In genomic region chrX:153966841-153967535, GRCh38 we compare ENCODE assay signal across 9 cellular contexts. TPM values are rescaled to one million over a fixed set of nuclear protein-coding genes. Genes with fewer than 3 reads are reported as not detected.
A peak's percentile ranks its signal among the peaks of the same experiment; 100 is the strongest.
DNase-seq lines count a peak whose midpoint lies in the region; ATAC-seq and TF ChIP-seq lines count a peak whose summit lies in the region.
"Had no signal": no experiment of that assay in that cellular context is flagged by ENCODE, and none has a peak within 500 bp of the region (broad histone marks: within the 10 kb centered on the region; RNA-seq: fewer than 3 reads in every experiment).

No MANE protein-coding gene starts in this region.

- no peaks in the 10 kb centered on the region for H3K27me3 Mint-ChIP-seq in activated CD4-positive, alpha-beta T cell treated with anti-CD3 and anti-CD28 coated beads, Interleukin-2, amount 10 ng/mL, durations not matched to agents 24 days and 14 days

- no peak overlapping the region for H3K4me3 ChIP-seq in HEK293 (ENCODE audit: low read depth, low read length)
- H3K4me3 ChIP-seq in fibroblast of mammary gland (ENCODE audit: control insufficient read depth, low read depth, low read length), result no peak overlapping the region

- peak overlapping the region; percentile 91 for H3K27ac Mint-ChIP-seq in activated CD4-positive, alpha-beta T cell treated with anti-CD3 and anti-CD28 coated beads, Interleukin-2, amount 10 ng/mL, durations not matched to agents 24 days and 14 days

- peak; percentile 71 for DNase-seq in activated CD4-positive, alpha-beta T cell treated with anti-CD3 and anti-CD28 coated beads, Interleukin-2, amount 10 ng/mL, durations not matched to agents 24 days and 14 days
- DNase-seq in fibroblast of mammary gland (ENCODE audit: low read depth) (peak; percentile 49), SKM-1 (lab: John Stamatoyannopoulos, UW; ENCODE audit: unreplicated experiment) (no peak)
- peak; percentile 55 for DNase-seq in stimulated activated CD4-positive, alpha-beta T cell treated with anti-CD3 and anti-CD28 coated beads, Interleukin-4, amount 100 ng/mL, for 1 hour
- DNase-seq: activated CD4-positive, CD25-positive, alpha-beta regulatory T cell treated with anti-CD3 and anti-CD28 coated beads, Interleukin-2, amount 50 U/mL, for 72 hours had no signal

- no peaks in the 10 kb centered on the region for H3K9me3 Mint-ChIP-seq in activated CD4-positive, alpha-beta T cell treated with anti-CD3 and anti-CD28 coated beads, Interleukin-2, amount 10 ng/mL, durations not matched to agents 24 days and 14 days

- H3K4me1 ChIP-seq in HEK293 (ENCODE audit: control insufficient read depth, insufficient read depth, low read length), result peaks cover 4% of the 10 kb centered on the region; the same call in 1 of the 2 replicates

- POLR2A ChIA-PET in HEK293 (lab: Yijun Ruan, JAX), result interaction anchor here (0.6 to 1.5 kb wide), 3 partner anchors 18 to 871 kb away, joined by 3 to 6 read pairs (median 3); no protein-coding TSS in a partner anchor

- no peak for ATAC-seq in HG02759 (IDR thresholded peaks at IDR 0.05; ENCODE audit: unreplicated experiment)
- no peak for ATAC-seq in HG03460 (IDR thresholded peaks at IDR 0.05; ENCODE audit: unreplicated experiment)
- no peak for ATAC-seq in HG02678 (IDR thresholded peaks at IDR 0.05; ENCODE audit: unreplicated experiment)

- H3K9me3 ChIP-seq in HEK293 (ENCODE audit: control insufficient read depth, insufficient read depth, low read depth, low read length), result no peaks in the 10 kb centered on the region

- H3K4me1 Mint-ChIP-seq in activated CD4-positive, alpha-beta T cell treated with anti-CD3 and anti-CD28 coated beads, Interleukin-2, amount 10 ng/mL, durations not matched to agents 24 days and 14 days, result peaks cover 22% of the 10 kb centered on the region

- TF ChIP-seq CTCF in HEK293 (tag by site-specific recombination; IDR thresholded peaks at IDR 0.05) (no peak), fibroblast of mammary gland (conservative IDR thresholded peaks at IDR 0.05; ENCODE audit: control insufficient read depth, insufficient read depth, low read depth, low read length) (no peak)

- no peak overlapping the region for H3K27ac ChIP-seq in HEK293 (ENCODE audit: extremely low read depth, low read depth, low read length)

- CTCF ChIA-PET in HEK293 (lab: Yijun Ruan, JAX), result interaction anchor here (0.6 to 7.0 kb wide), 7 partner anchors 13 to 505 kb away, joined by 3 to 65 read pairs (median 4); no protein-coding TSS in a partner anchor

- intact Hi-C loops in activated CD4-positive, alpha-beta T cell treated with anti-CD3 and anti-CD28 coated beads, Interleukin-2, amount 10 ng/mL, durations not matched to agents 24 days and 14 days (cut with micrococcal nuclease), result no loop called here

- H3K36me3 Mint-ChIP-seq in activated CD4-positive, alpha-beta T cell treated with anti-CD3 and anti-CD28 coated beads, Interleukin-2, amount 10 ng/mL, durations not matched to agents 24 days and 14 days (ENCODE audit: low read depth), result peaks cover 21% of the 10 kb centered on the region

- peak overlapping the region; percentile 98 for H3K4me3 Mint-ChIP-seq in activated CD4-positive, alpha-beta T cell treated with anti-CD3 and anti-CD28 coated beads, Interleukin-2, amount 10 ng/mL, durations not matched to agents 24 days and 14 days

- peaks cover 9 to 62% of the 10 kb centered on the region in 2 experiments; a peak in 2 of 3 replicates for H3K36me3 ChIP-seq in HEK293 (ENCODE audit: control insufficient read depth in 2 of 2, insufficient read depth in 1 of 2, low read length in 2 of 2)

TF ChIP-seq in HEK293, 187 proteins besides CTCF, POLR2A, EP300 and RAD21:
- peak; percentile 33; the same call in 1 of the 2 replicates for TF ChIP-seq ZFHX2 (tag by site-specific recombination; conservative IDR thresholded peaks at IDR 0.05)
- TF ChIP-seq SCRT2 (tag by site-specific recombination; IDR thresholded peaks at IDR 0.05), result 0 out of 2 replicates have a peak, but pooled peaks have one; percentile 22
- no peak for TF ChIP-seq ZNF792 (tag by site-specific recombination; IDR thresholded peaks at IDR 0.05)
TF ChIP-seq in HEK293: peak in this region for 2.

RNA-seq across cellular contexts. Expression of gene HCFC1, which starts 4.6 kb away (rescaled TPM):
- total RNA-seq in activated CD4-positive, alpha-beta T cell treated with anti-CD3 and anti-CD28 coated beads, Interleukin-2, amount 10 ng/mL, durations not matched to agents 24 days and 14 days, result 107 and 109 TPM in 2 replicates

RNA-seq across cellular contexts. Expression of gene TMEM187, which starts 5.6 kb away (rescaled TPM):
- 2.4 and 3.8 TPM in 2 replicates for total RNA-seq in activated CD4-positive, alpha-beta T cell treated with anti-CD3 and anti-CD28 coated beads, Interleukin-2, amount 10 ng/mL, durations not matched to agents 24 days and 14 days

RNA-seq across cellular contexts. Expression of gene RENBP, which starts 22.5 kb away (rescaled TPM):
- total RNA-seq in activated CD4-positive, alpha-beta T cell treated with anti-CD3 and anti-CD28 coated beads, Interleukin-2, amount 10 ng/mL, durations not matched to agents 24 days and 14 days, result 13.7 and 15.1 TPM in 2 replicates

RNA-seq across cellular contexts. Expression of gene NAA10, which starts 32.2 kb away (rescaled TPM):
- 153 and 168 TPM in 2 replicates for total RNA-seq in activated CD4-positive, alpha-beta T cell treated with anti-CD3 and anti-CD28 coated beads, Interleukin-2, amount 10 ng/mL, durations not matched to agents 24 days and 14 days

RNA-seq across cellular contexts. Expression of gene ARHGAP4, which starts 40.9 kb away (rescaled TPM):
- total RNA-seq in activated CD4-positive, alpha-beta T cell treated with anti-CD3 and anti-CD28 coated beads, Interleukin-2, amount 10 ng/mL, durations not matched to agents 24 days and 14 days, result 135 and 137 TPM in 2 replicates
